8 cellular contexts compared by ENCODE assay signal in the genomic region with DNA sequence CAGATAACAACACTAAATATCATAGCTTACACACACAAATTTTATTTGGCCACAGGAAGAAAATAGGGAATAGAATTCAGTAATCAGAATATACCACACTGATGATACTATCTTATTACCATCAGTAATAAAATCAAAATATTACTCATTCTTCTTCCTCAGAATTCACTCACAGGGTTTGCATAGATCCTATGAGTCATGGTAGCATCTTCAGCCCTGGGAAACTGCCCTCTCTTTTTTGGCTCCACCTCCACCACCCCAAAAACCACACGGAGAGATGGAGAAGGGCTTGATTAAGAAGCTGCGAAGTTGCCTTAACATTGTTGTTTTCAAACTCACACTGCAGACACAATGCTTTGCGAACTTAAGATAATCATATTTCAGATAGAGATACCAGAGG.
DNase-seq lines count a peak whose midpoint lies in the region; ATAC-seq and TF ChIP-seq lines count a peak whose summit lies in the region.

No MANE protein-coding gene starts in this region.

- TF ChIP-seq EP300 in esophagus muscularis mucosa (IDR thresholded peaks at IDR 0.05) = no peak

- H3K27ac ChIP-seq in esophagus muscularis mucosa (replicated peaks in 1 of 4) = no peak overlapping the region

- DNase-seq in activated CD4-positive, alpha-beta T cell treated with anti-CD3 and anti-CD28 coated beads, Interleukin-2, amount 50 U/mL, for 1 hour = peak; percentile 39
- DNase-seq in fibroblast of mammary gland (ENCODE audit: low read depth) (peak; percentile 78), esophagus muscularis mucosa (ENCODE audit: extremely low spot score) (no peak), dermis blood vessel endothelial cell (no peak)
- peak; percentile 74 for DNase-seq in stimulated activated CD8-positive, alpha-beta memory T cell treated with anti-CD3 and anti-CD28 coated beads, Interleukin-4, amount 100 ng/mL, for 48 hours

- no peaks in the 10 kb centered on the region for H3K27me3 ChIP-seq in esophagus muscularis mucosa

- 66% methylated on average over 3 of the region's 3 CpGs for WGBS in esophagus muscularis mucosa

- no peaks in the 10 kb centered on the region for H3K36me3 ChIP-seq in esophagus muscularis mucosa

- H3K9me3 ChIP-seq in esophagus muscularis mucosa = no peaks in the 10 kb centered on the region

- no peak for TF ChIP-seq POLR2A in esophagus muscularis mucosa (IDR thresholded peaks at IDR 0.05; ENCODE audit: low read depth)

- intact Hi-C loops in esophagus muscularis mucosa (cut with DNase I) = no loop called here

- H3K4me3 ChIP-seq in fibroblast of mammary gland (ENCODE audit: control insufficient read depth, low read depth, low read length) (no peak overlapping the region), esophagus muscularis mucosa (no peak overlapping the region)

- no peak for TF ChIP-seq CTCF in fibroblast of mammary gland (conservative IDR thresholded peaks at IDR 0.05; ENCODE audit: control insufficient read depth, insufficient read depth, low read depth, low read length)
- no peak for TF ChIP-seq CTCF in esophagus muscularis mucosa (IDR thresholded peaks at IDR 0.05)

- ATAC-seq in HG03442 (IDR thresholded peaks at IDR 0.05; ENCODE audit: unreplicated experiment) (peak; percentile 68), GM19467 (IDR thresholded peaks at IDR 0.05; ENCODE audit: unreplicated experiment) (no peak), GM21619 (IDR thresholded peaks at IDR 0.05; ENCODE audit: unreplicated experiment) (no peak)

- H3K4me1 ChIP-seq in esophagus muscularis mucosa = peaks cover 0 to 28% (median 21%) of the 10 kb centered on the region in 4 donors

Comparison
In these comparisons a context has a peak if more than half of its experiments do, and no peak if none do; other contexts are left out.
1. DNase-seq: peak in activated CD4-positive, alpha-beta T cell treated with anti-CD3 and anti-CD28 coated beads, Interleukin-2, amount 50 U/mL, for 1 hour (single experiment), fibroblast of mammary gland (single experiment) and stimulated activated CD8-positive, alpha-beta memory T cell treated with anti-CD3 and anti-CD28 coated beads, Interleukin-4, amount 100 ng/mL, for 48 hours (single experiment); none in esophagus muscularis mucosa (single experiment) and dermis blood vessel endothelial cell (single experiment).